ENCODE assay signal across 9 cellular contexts in genomic region chr16:54998834-54999233, GRCh38.
"Had no signal": no experiment of that assay in that cellular context is flagged by ENCODE, and none has a peak within 500 bp of the region (broad histone marks: within the 10 kb centered on the region; RNA-seq: fewer than 3 reads in every experiment).

No MANE protein-coding gene starts in this region.

- H3K4me3 Mint-ChIP-seq: H9, HFFc6 had no signal

- H2AFZ ChIP-seq: GM23248 had no signal

- H3K27ac ChIP-seq: GM23248, HL-60 had no signal

- H3K27ac Mint-ChIP-seq: H9, HFFc6 had no signal

- H3K9me3 Mint-ChIP-seq: H9, HFFc6 had no signal

- FAIRE-seq: H54 had no signal

- H3K4me3 ChIP-seq: GM23248 had no signal

- H3K9ac ChIP-seq: GM23248 had no signal

- DNase-seq: GM23248, GOT3, H9, HCEC 1CT, HFFc6, IMR-90, KBM-7 had no signal
